8 cellular contexts compared by ENCODE assay signal in genomic region chr17:3557768-3558583, GRCh38. TPM values are rescaled to one million over a fixed set of nuclear protein-coding genes. Genes with fewer than 3 reads are reported as not detected.
DNase-seq lines count a peak whose midpoint lies in the region; ATAC-seq and TF ChIP-seq lines count a peak whose summit lies in the region.

TRPV3 (minus strand) TSS chr17:3557812; CDS start chr17:3554850, 2,962 bp downstream.

- H3K79me2 ChIP-seq in DOHH2 (ENCODE audit: control insufficient read depth, low read length), result no peaks in the 10 kb centered on the region

- TF ChIP-seq CTCF in DOHH2 (IDR thresholded peaks at IDR 0.05; ENCODE audit: low read depth, low read length, poor library complexity, severe bottlenecking) (no peak), gastrocnemius medialis (IDR thresholded peaks at IDR 0.05 in 4 of 5, conservative IDR thresholded peaks at IDR 0.05 in 1 of 5) (no peak), osteocyte (IDR thresholded peaks at IDR 0.05) (no peak)

- H3K27ac ChIP-seq in DOHH2 (ENCODE audit: low read depth, low read length) (peak within 1 kb of the TSS; percentile 6; the same call in 1 of the 2 replicates), gastrocnemius medialis (peak within 1 kb of the TSS; percentile 31 to 70 (median 64))

- DNase-seq in T-helper 9 cell, result peak; percentile 50
- peak in 1 of 2 donors; percentile 14 for DNase-seq in central memory CD8-positive, alpha-beta T cell (ENCODE audit: low spot score in 2 of 2)
- DNase-seq in gastrocnemius medialis, result peak; percentile 22 to 74
- DNase-seq in mesenteric fat pad (ENCODE audit: low spot score), result no peak
- DNase-seq in SIG-M5 treated with dmso at 0.1 percent for 504 hours (lab: John Stamatoyannopoulos, UW; ENCODE audit: unreplicated experiment), result no peak
- DNase-seq in osteocyte (ENCODE audit: extremely low spot score, unreplicated experiment), result no peak

- in situ Hi-C loops in gastrocnemius medialis (cut with MboI; ENCODE audit: low sequenced_read_pairs in 4 of 4), result no loop called here

- no peaks in the 10 kb centered on the region for H3K36me3 ChIP-seq in DOHH2 (ENCODE audit: control insufficient read depth, low read length)
- H3K36me3 ChIP-seq in gastrocnemius medialis, result no peaks in the 10 kb centered on the region

- H3F3A ChIP-seq in DOHH2 (ENCODE audit: control insufficient read depth, insufficient read depth), result 0 out of 2 replicates have a peak, but pooled peaks cover 2% of the 10 kb centered on the region

- H3K9me3 Mint-ChIP-seq in central memory CD8-positive, alpha-beta T cell, result no peaks in the 10 kb centered on the region
- no peaks in the 10 kb centered on the region for H3K9me3 Mint-ChIP-seq in osteocyte (ENCODE audit: unreplicated experiment)

- H3K4me3 ChIP-seq in DOHH2 (ENCODE audit: low read length) (peak within 1 kb of the TSS; percentile 33), gastrocnemius medialis (peak within 1 kb of the TSS in 1 of 4 donors; percentile 35)

- peaks cover 2% of the 10 kb centered on the region for H3K36me3 Mint-ChIP-seq in central memory CD8-positive, alpha-beta T cell (ENCODE audit: insufficient read depth)
- no peaks in the 10 kb centered on the region for H3K36me3 Mint-ChIP-seq in osteocyte (ENCODE audit: unreplicated experiment)

- H3K27me3 ChIP-seq in DOHH2 (ENCODE audit: control insufficient read depth, low read length) (peaks cover 16% of the 10 kb centered on the region; the same call in 1 of the 2 replicates), gastrocnemius medialis (no peaks in the 10 kb centered on the region)

- intact Hi-C loops in gastrocnemius medialis (cut with DNase I; ENCODE audit: low total_unique reads), result loop anchor here (2.0 kb wide), 1 partner anchor 45 kb away; no protein-coding TSS in a partner anchor

- ATAC-seq in HG02870 (IDR thresholded peaks at IDR 0.05; ENCODE audit: unreplicated experiment) (peak; percentile 36), gastrocnemius medialis (peak; percentile 59 to 65)
- ATAC-seq in central memory CD8-positive, alpha-beta T cell (replicated peaks; ENCODE audit: extremely low read depth, poor library complexity, severe bottlenecking), result peak; percentile 60

- no peak within 1 kb of the TSS for H3K27ac Mint-ChIP-seq in central memory CD8-positive, alpha-beta T cell (ENCODE audit: low read depth)
- no peak within 1 kb of the TSS for H3K27ac Mint-ChIP-seq in osteocyte (ENCODE audit: unreplicated experiment)

- peaks cover 5% of the 10 kb centered on the region for H3K4me1 Mint-ChIP-seq in central memory CD8-positive, alpha-beta T cell
- peaks cover 11% of the 10 kb centered on the region for H3K4me1 Mint-ChIP-seq in osteocyte (ENCODE audit: unreplicated experiment)

- H3K9me2 ChIP-seq in DOHH2 (replicated peaks; ENCODE audit: control insufficient read depth, low read length), result no peaks in the 10 kb centered on the region

- H4K20me1 ChIP-seq in DOHH2 (ENCODE audit: control insufficient read depth, insufficient read depth, low read depth, low read length), result no peaks in the 10 kb centered on the region

- peak within 1 kb of the TSS; percentile 65 for H3K4me2 ChIP-seq in DOHH2 (ENCODE audit: low read length)

- H3K4me1 ChIP-seq in DOHH2 (ENCODE audit: control insufficient read depth, low read length) (peaks cover 35% of the 10 kb centered on the region), gastrocnemius medialis (peaks cover 3% of the 10 kb centered on the region in 2 donors)

- no peak within 1 kb of the TSS for H3K4me3 Mint-ChIP-seq in central memory CD8-positive, alpha-beta T cell
- no peak within 1 kb of the TSS for H3K4me3 Mint-ChIP-seq in osteocyte (ENCODE audit: unreplicated experiment)

- no peaks in the 10 kb centered on the region for H3K9me3 ChIP-seq in DOHH2 (ENCODE audit: control insufficient read depth, insufficient read depth, low read length)
- H3K9me3 ChIP-seq in gastrocnemius medialis, result no peaks in the 10 kb centered on the region

- peaks cover 35% of the 10 kb centered on the region for H3K27me3 Mint-ChIP-seq in central memory CD8-positive, alpha-beta T cell
- H3K27me3 Mint-ChIP-seq in osteocyte (ENCODE audit: unreplicated experiment), result no peaks in the 10 kb centered on the region

- TF ChIP-seq POLR2A in gastrocnemius medialis (IDR thresholded peaks at IDR 0.05), result peak; percentile 35 to 50

RNA-seq across cellular contexts. Expression of gene TRPV3, which starts in this region (rescaled TPM):
- total RNA-seq in gastrocnemius medialis (1 to 10 TPM; 1.3 to 3.8 (median 1.6) TPM), mesenteric fat pad (1.2 TPM), osteocyte (0.08 and 0.50 TPM in 2 replicates)

Comparison
In these comparisons a context has a peak if more than half of its experiments do, and no peak if none do; other contexts are left out.
1. DNase-seq: peak in T-helper 9 cell (single experiment) and gastrocnemius medialis (2 of 2); none in mesenteric fat pad (single experiment), SIG-M5 treated with dmso at 0.1 percent for 504 hours (single experiment) and osteocyte (single experiment).
2. Peak in every context shown above with its lines, with median percentiles within 50 percentile points of each other: ATAC-seq.